In genomic region chr4:37758226-37758625, GRCh38 we compare ENCODE assay signal across 1 cellular context.
TF ChIP-seq lines count a peak whose summit lies in the region.

No MANE protein-coding gene starts in this region.

TF ChIP-seq in GM23338, 12 proteins besides CTCF, POLR2A, EP300 and RAD21 (continued from another document):
- TF ChIP-seq REST (IDR thresholded peaks at IDR 0.05; ENCODE audit: unreplicated experiment) (no peak), CREB1 (CRISPR knock-in tag; IDR thresholded peaks at IDR 0.05; ENCODE audit: low read depth) (no peak), POLR2AphosphoS5 (IDR thresholded peaks at IDR 0.05; ENCODE audit: low read depth) (no peak), ZNF114 (CRISPR knock-in tag; IDR thresholded peaks at IDR 0.05) (no peak)
TF ChIP-seq in GM23338: peak in this region for 0.
